8 cellular contexts compared by ENCODE assay signal in the genomic region with DNA sequence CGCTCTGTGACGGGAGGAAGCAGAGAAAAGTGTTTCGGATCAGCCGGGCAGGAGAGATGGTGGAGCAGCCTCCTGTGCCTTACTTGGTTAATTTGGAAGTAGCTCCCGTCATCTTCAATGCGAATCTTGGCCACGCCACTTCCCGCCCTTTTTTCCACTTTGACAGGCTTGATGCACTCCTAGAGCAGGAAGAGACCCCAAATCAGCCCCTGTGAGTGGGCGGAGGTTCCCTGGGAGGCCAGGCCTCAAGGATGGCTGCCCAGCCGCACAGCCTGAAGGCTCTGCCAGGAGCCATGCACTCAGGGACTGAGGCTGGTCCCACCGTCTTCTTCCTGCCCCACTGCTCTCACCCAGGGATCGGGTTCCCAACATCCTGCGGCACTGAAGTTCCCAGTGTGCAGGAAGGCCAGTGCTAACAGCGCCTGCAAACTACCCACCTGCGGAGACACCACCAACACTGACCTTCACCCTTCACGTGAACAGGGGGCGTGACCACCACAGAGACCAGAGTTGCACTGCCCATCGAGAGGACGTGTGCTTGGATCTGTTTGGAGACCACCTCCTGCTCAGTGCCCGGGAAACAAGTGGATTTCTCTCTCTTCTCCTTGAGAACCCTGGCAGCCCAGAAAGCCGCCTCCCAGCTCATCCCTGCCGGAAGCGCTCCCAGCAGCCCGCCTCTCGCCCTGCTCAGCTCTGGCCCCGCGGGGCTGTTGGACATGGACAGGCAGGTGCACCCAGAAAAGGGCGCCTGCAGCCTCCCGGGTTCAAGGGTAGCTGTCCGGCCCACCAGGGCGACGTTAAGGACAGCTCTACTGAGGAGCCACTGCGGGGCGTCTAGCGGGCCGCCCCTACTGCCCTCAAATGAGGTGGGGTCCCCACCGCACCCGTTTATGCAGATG. TPM values are rescaled to one million over a fixed set of nuclear protein-coding genes. Genes with fewer than 3 reads are reported as not detected.
DNase-seq lines count a peak whose midpoint lies in the region; ATAC-seq lines count a peak whose summit lies in the region.

No MANE protein-coding gene starts in this region.

- H3K4me1 ChIP-seq in HUES48 (ENCODE audit: control insufficient read depth, insufficient read depth, low read length), result no peaks in the 10 kb centered on the region
- H3K4me1 ChIP-seq in iPS-15b (ENCODE audit: control insufficient read depth, insufficient read depth, low read length), result peaks cover 3% of the 10 kb centered on the region

- no peaks in the 10 kb centered on the region for H3K9me3 ChIP-seq in HUES48 (ENCODE audit: control insufficient read depth, insufficient read depth, low read length)
- H3K9me3 ChIP-seq in iPS-15b (ENCODE audit: control insufficient read depth, insufficient read depth, low read length), result no peaks in the 10 kb centered on the region

- no peak for DNase-seq in activated T-helper 1 cell treated with anti-CD3 and anti-CD28 coated beads, Interleukin-12 subunit alpha, Interleukin-12 subunit beta, Interleukin-2, Interleukin-4 antibody, amounts not matched to agents 30 ng/mL and 10 ng/mL and 1 ng/mL, durations not matched to agents 14 hours and 24 hours and 36 hours (ENCODE audit: low spot score)
- DNase-seq in NCI-H526 treated with DMSO at 0.1 percent for 48 hours (lab: John Stamatoyannopoulos, UW) (no peak), inferior parietal cortex (ENCODE audit: extremely low spot score) (no peak), NCI-H2171 treated with DMSO at 0.1 percent for 48 hours (lab: John Stamatoyannopoulos, UW) (no peak)

- H3K36me3 ChIP-seq in HUES48 (ENCODE audit: control insufficient read depth, insufficient read depth, low read length) (peaks cover 23% of the 10 kb centered on the region), iPS-15b (ENCODE audit: control insufficient read depth, insufficient read depth, low read length) (peaks cover 15% of the 10 kb centered on the region)

- peak overlapping the region; percentile 85 for H3K4me3 Mint-ChIP-seq in activated T-helper 1 cell treated with anti-CD3 and anti-CD28 coated beads, Interleukin-12 subunit alpha, Interleukin-12 subunit beta, Interleukin-2, Interleukin-4 antibody, amounts not matched to agents 30 ng/mL and 10 ng/mL and 1 ng/mL, durations not matched to agents 14 hours and 24 hours and 36 hours
- H3K4me3 Mint-ChIP-seq in stimulated activated memory B cell treated with anti-CD40 and anti-IgM and Interleukin-4, amounts not matched to agents 10 μg/mL and 1 μg/mL and 100 μg/mL, for 72 hours, result peak overlapping the region; percentile 83

- H3K27me3 ChIP-seq in HUES48 (ENCODE audit: control insufficient read depth, insufficient read depth, low read length) (no peaks in the 10 kb centered on the region), iPS-15b (ENCODE audit: control insufficient read depth, insufficient read depth, low read length) (no peaks in the 10 kb centered on the region)

- H3K27ac ChIP-seq in HUES48 (ENCODE audit: low read depth, low read length), result no peak overlapping the region

- H3K9ac ChIP-seq in HUES48 (ENCODE audit: low read depth, low read length), result peak overlapping the region; percentile 71; the same call in 1 of the 2 replicates
- peak overlapping the region; percentile 76 for H3K9ac ChIP-seq in iPS-15b (ENCODE audit: low read depth, low read length)

- H3K4me3 ChIP-seq in HUES48 (ENCODE audit: low read depth, low read length) (peak overlapping the region; percentile 83), iPS-15b (ENCODE audit: low read depth, low read length) (peak overlapping the region; percentile 72)

- no peaks in the 10 kb centered on the region for H3K27me3 Mint-ChIP-seq in activated T-helper 1 cell treated with anti-CD3 and anti-CD28 coated beads, Interleukin-12 subunit alpha, Interleukin-12 subunit beta, Interleukin-2, Interleukin-4 antibody, amounts not matched to agents 30 ng/mL and 10 ng/mL and 1 ng/mL, durations not matched to agents 14 hours and 24 hours and 36 hours (ENCODE audit: insufficient read depth)
- H3K27me3 Mint-ChIP-seq in stimulated activated memory B cell treated with anti-CD40 and anti-IgM and Interleukin-4, amounts not matched to agents 10 μg/mL and 1 μg/mL and 100 μg/mL, for 72 hours, result no peaks in the 10 kb centered on the region

- ATAC-seq in stimulated activated memory B cell treated with anti-CD40 and anti-IgM and Interleukin-4, amounts not matched to agents 10 μg/mL and 1 μg/mL and 100 μg/mL, for 72 hours, result no peak
- ATAC-seq in GM21360 (IDR thresholded peaks at IDR 0.05; ENCODE audit: unreplicated experiment), result no peak

- intact Hi-C loops in activated T-helper 1 cell treated with anti-CD3 and anti-CD28 coated beads, Interleukin-12 subunit alpha, Interleukin-12 subunit beta, Interleukin-2, Interleukin-4 antibody, amounts not matched to agents 30 ng/mL and 10 ng/mL and 1 ng/mL, durations not matched to agents 14 hours and 24 hours and 36 hours (cut with micrococcal nuclease), result loop anchor here (1.0 to 10.0 kb wide), 4 partner anchors 43 to 235 kb away; partner anchors contain the start of genes CHTF18, LMF1 and RPUSD1

- H3K27ac Mint-ChIP-seq in activated T-helper 1 cell treated with anti-CD3 and anti-CD28 coated beads, Interleukin-12 subunit alpha, Interleukin-12 subunit beta, Interleukin-2, Interleukin-4 antibody, amounts not matched to agents 30 ng/mL and 10 ng/mL and 1 ng/mL, durations not matched to agents 14 hours and 24 hours and 36 hours, result no peak overlapping the region
- peak overlapping the region; percentile 88 for H3K27ac Mint-ChIP-seq in stimulated activated memory B cell treated with anti-CD40 and anti-IgM and Interleukin-4, amounts not matched to agents 10 μg/mL and 1 μg/mL and 100 μg/mL, for 72 hours

- H3K4me1 Mint-ChIP-seq in activated T-helper 1 cell treated with anti-CD3 and anti-CD28 coated beads, Interleukin-12 subunit alpha, Interleukin-12 subunit beta, Interleukin-2, Interleukin-4 antibody, amounts not matched to agents 30 ng/mL and 10 ng/mL and 1 ng/mL, durations not matched to agents 14 hours and 24 hours and 36 hours (ENCODE audit: low read depth), result peaks cover 17% of the 10 kb centered on the region
- H3K4me1 Mint-ChIP-seq in stimulated activated memory B cell treated with anti-CD40 and anti-IgM and Interleukin-4, amounts not matched to agents 10 μg/mL and 1 μg/mL and 100 μg/mL, for 72 hours, result peaks cover 46% of the 10 kb centered on the region

- H3K9me3 Mint-ChIP-seq in activated T-helper 1 cell treated with anti-CD3 and anti-CD28 coated beads, Interleukin-12 subunit alpha, Interleukin-12 subunit beta, Interleukin-2, Interleukin-4 antibody, amounts not matched to agents 30 ng/mL and 10 ng/mL and 1 ng/mL, durations not matched to agents 14 hours and 24 hours and 36 hours, result no peaks in the 10 kb centered on the region
- H3K9me3 Mint-ChIP-seq in stimulated activated memory B cell treated with anti-CD40 and anti-IgM and Interleukin-4, amounts not matched to agents 10 μg/mL and 1 μg/mL and 100 μg/mL, for 72 hours, result no peaks in the 10 kb centered on the region

- peaks cover 17% of the 10 kb centered on the region for H3K36me3 Mint-ChIP-seq in activated T-helper 1 cell treated with anti-CD3 and anti-CD28 coated beads, Interleukin-12 subunit alpha, Interleukin-12 subunit beta, Interleukin-2, Interleukin-4 antibody, amounts not matched to agents 30 ng/mL and 10 ng/mL and 1 ng/mL, durations not matched to agents 14 hours and 24 hours and 36 hours (ENCODE audit: low read depth)
- H3K36me3 Mint-ChIP-seq in stimulated activated memory B cell treated with anti-CD40 and anti-IgM and Interleukin-4, amounts not matched to agents 10 μg/mL and 1 μg/mL and 100 μg/mL, for 72 hours, result peaks cover 14% of the 10 kb centered on the region

RNA-seq across cellular contexts. Expression of gene CIAO3, which starts 1.0 kb away (rescaled TPM):
- total RNA-seq in activated T-helper 1 cell treated with anti-CD3 and anti-CD28 coated beads, Interleukin-12 subunit alpha, Interleukin-12 subunit beta, Interleukin-2, Interleukin-4 antibody, amounts not matched to agents 30 ng/mL and 10 ng/mL and 1 ng/mL, durations not matched to agents 14 hours and 24 hours and 36 hours, result 41.0 and 43.1 TPM in 2 replicates

RNA-seq across cellular contexts. Expression of gene HAGHL, which starts 12.9 kb away (rescaled TPM):
- total RNA-seq in activated T-helper 1 cell treated with anti-CD3 and anti-CD28 coated beads, Interleukin-12 subunit alpha, Interleukin-12 subunit beta, Interleukin-2, Interleukin-4 antibody, amounts not matched to agents 30 ng/mL and 10 ng/mL and 1 ng/mL, durations not matched to agents 14 hours and 24 hours and 36 hours, result 15.8 and 19.1 TPM in 2 replicates

RNA-seq across cellular contexts. Expression of gene CCDC78, which starts 13.6 kb away (rescaled TPM):
- total RNA-seq in activated T-helper 1 cell treated with anti-CD3 and anti-CD28 coated beads, Interleukin-12 subunit alpha, Interleukin-12 subunit beta, Interleukin-2, Interleukin-4 antibody, amounts not matched to agents 30 ng/mL and 10 ng/mL and 1 ng/mL, durations not matched to agents 14 hours and 24 hours and 36 hours, result 5.8 and 7.8 TPM in 2 replicates

RNA-seq across cellular contexts. Expression of gene ANTKMT, which starts 18.9 kb away (rescaled TPM):
- 41.3 and 41.6 TPM in 2 replicates for total RNA-seq in activated T-helper 1 cell treated with anti-CD3 and anti-CD28 coated beads, Interleukin-12 subunit alpha, Interleukin-12 subunit beta, Interleukin-2, Interleukin-4 antibody, amounts not matched to agents 30 ng/mL and 10 ng/mL and 1 ng/mL, durations not matched to agents 14 hours and 24 hours and 36 hours

RNA-seq across cellular contexts. Expression of gene MSLN, which starts 20.7 kb away (rescaled TPM):
- total RNA-seq in activated T-helper 1 cell treated with anti-CD3 and anti-CD28 coated beads, Interleukin-12 subunit alpha, Interleukin-12 subunit beta, Interleukin-2, Interleukin-4 antibody, amounts not matched to agents 30 ng/mL and 10 ng/mL and 1 ng/mL, durations not matched to agents 14 hours and 24 hours and 36 hours, result not detected in 2 replicates
